Comparison of ENCODE assay signal across 9 cellular contexts in genomic region chrX:35890699-35891098, GRCh38. TPM values are rescaled to one million over a fixed set of nuclear protein-coding genes. Genes with fewer than 3 reads are reported as not detected.
DNase-seq lines count a peak whose midpoint lies in the region; ATAC-seq and TF ChIP-seq lines count a peak whose summit lies in the region.
"Had no signal": no experiment of that assay in that cellular context is flagged by ENCODE, and none has a peak within 500 bp of the region (broad histone marks: within the 10 kb centered on the region; RNA-seq: fewer than 3 reads in every experiment).

No MANE protein-coding gene starts in this region.

- H3K9me3 ChIP-seq in right atrium auricular region (no peaks in the 10 kb centered on the region), osteoblast (ENCODE audit: low read depth, low read length) (no peaks in the 10 kb centered on the region)

- H3K4me2 ChIP-seq in osteoblast (ENCODE audit: insufficient read depth, low read length), result no peak overlapping the region

- H3K4me3 ChIP-seq in right atrium auricular region (no peak overlapping the region), LNCaP clone FGC (ENCODE audit: low read depth, low read length) (no peak overlapping the region), epithelial cell of esophagus (ENCODE audit: low read length) (no peak overlapping the region), osteoblast (ENCODE audit: insufficient read depth, low read length) (no peak overlapping the region)

- H3K27me3 ChIP-seq in right atrium auricular region, result no peaks in the 10 kb centered on the region
- H3K27me3 ChIP-seq in osteoblast (ENCODE audit: insufficient read depth, low read length), result no peaks in the 10 kb centered on the region

- H4K20me1 ChIP-seq in osteoblast (ENCODE audit: insufficient read depth, low read length), result no peaks in the 10 kb centered on the region

- no peak overlapping the region for H2AFZ ChIP-seq in osteoblast (ENCODE audit: low read length)

- DNase-seq in left cardiac atrium (peak; percentile 21), right atrium auricular region (ENCODE audit: low spot score) (no peak), LNCaP clone FGC (ENCODE audit: low read depth) (peak; percentile 53), OCI-M2 (lab: John Stamatoyannopoulos, UW; ENCODE audit: unreplicated experiment) (peak; percentile 17), epithelial cell of esophagus (ENCODE audit: low read depth) (peak; percentile 56), osteoblast (ENCODE audit: insufficient read length, low spot score, missing footprints) (peak; percentile 14), middle frontal gyrus (ENCODE audit: extremely low spot score, low spot score) (no peak)

- H3K36me3 ChIP-seq in right atrium auricular region, result no peaks in the 10 kb centered on the region
- no peaks in the 10 kb centered on the region for H3K36me3 ChIP-seq in osteoblast (ENCODE audit: insufficient read depth, low read length)

- intact Hi-C loops in left cardiac atrium (cut with DNase I), result loop anchor here in 1 of 2 donors (5.0 kb wide), 1 partner anchor 977 kb away; no protein-coding TSS in a partner anchor

- no peaks in the 10 kb centered on the region for H3K79me2 ChIP-seq in osteoblast (ENCODE audit: insufficient read depth, low read length)

- H3K4me1 ChIP-seq in right atrium auricular region (no peaks in the 10 kb centered on the region), osteoblast (ENCODE audit: insufficient read depth, low read length) (no peaks in the 10 kb centered on the region)

- H3K27ac ChIP-seq in right atrium auricular region, result no peak overlapping the region
- no peak overlapping the region for H3K27ac ChIP-seq in osteoblast (ENCODE audit: low read depth, low read length)

- TF ChIP-seq CTCF in right atrium auricular region (IDR thresholded peaks at IDR 0.05) (peak in 1 of 2 donors; percentile 69), LNCaP clone FGC (IDR thresholded peaks at IDR 0.05; ENCODE audit: control insufficient read depth, extremely low read depth, insufficient read depth) (peak; percentile 58), epithelial cell of esophagus (IDR thresholded peaks at IDR 0.05; ENCODE audit: insufficient read depth, low read depth, low read length, missing control alignments) (peak; percentile 61), osteoblast (IDR thresholded peaks at IDR 0.05; ENCODE audit: extremely low read depth, low read depth, low read length) (no peak)

- ATAC-seq in left cardiac atrium (no peak), HG03521 (IDR thresholded peaks at IDR 0.05; ENCODE audit: unreplicated experiment) (no peak)
- ATAC-seq: activated naive CD4-positive, alpha-beta T cell treated with anti-CD3 and anti-CD28 coated beads, Interleukin-2, amount 50 U/mL, for 72 hours had no signal

RNA-seq across cellular contexts. Expression of gene CFAP47, which starts 28.8 kb away (rescaled TPM):
- not detected for total RNA-seq in left cardiac atrium
- not detected for total RNA-seq in right atrium auricular region
- total RNA-seq in osteoblast, result not detected in 2 replicates
- total RNA-seq: activated naive CD4-positive, alpha-beta T cell treated with anti-CD3 and anti-CD28 coated beads, Interleukin-2, amount 50 U/mL, for 72 hours had no signal

Comparison
In these comparisons a context has a peak if more than half of its experiments do, and no peak if none do; other contexts are left out.
1. DNase-seq: peak in left cardiac atrium (single experiment), LNCaP clone FGC (single experiment), OCI-M2 (single experiment), epithelial cell of esophagus (single experiment) and osteoblast (single experiment); none in right atrium auricular region (single experiment) and middle frontal gyrus (single experiment).